In genomic region chr19:2236285-2237050, GRCh38 we compare ENCODE assay signal across 1 cellular context.
TF ChIP-seq lines count a peak whose summit lies in the region.

Gene PLEKHJ1 (minus strand): TSS chr19:2236329. CDS start chr19:2236248, 81 bp downstream.
A gene with protein sequence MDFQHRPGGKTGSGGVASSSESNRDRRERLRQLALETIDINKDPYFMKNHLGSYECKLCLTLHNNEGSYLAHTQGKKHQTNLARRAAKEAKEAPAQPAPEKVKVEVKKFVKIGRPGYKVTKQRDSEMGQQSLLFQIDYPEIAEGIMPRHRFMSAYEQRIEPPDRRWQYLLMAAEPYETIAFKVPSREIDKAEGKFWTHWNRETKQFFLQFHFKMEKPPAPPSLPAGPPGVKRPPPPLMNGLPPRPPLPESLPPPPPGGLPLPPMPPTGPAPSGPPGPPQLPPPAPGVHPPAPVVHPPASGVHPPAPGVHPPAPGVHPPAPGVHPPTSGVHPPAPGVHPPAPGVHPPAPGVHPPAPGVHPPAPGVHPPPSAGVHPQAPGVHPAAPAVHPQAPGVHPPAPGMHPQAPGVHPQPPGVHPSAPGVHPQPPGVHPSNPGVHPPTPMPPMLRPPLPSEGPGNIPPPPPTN (plus strand): TSS chr19:2236824. CDS start chr19:2243419, 6,595 bp downstream.

TF ChIP-seq in HepG2, 621 proteins besides CTCF, POLR2A, EP300 and RAD21 (continued from another document and continues in another):
- TF ChIP-seq, protein P1, sequence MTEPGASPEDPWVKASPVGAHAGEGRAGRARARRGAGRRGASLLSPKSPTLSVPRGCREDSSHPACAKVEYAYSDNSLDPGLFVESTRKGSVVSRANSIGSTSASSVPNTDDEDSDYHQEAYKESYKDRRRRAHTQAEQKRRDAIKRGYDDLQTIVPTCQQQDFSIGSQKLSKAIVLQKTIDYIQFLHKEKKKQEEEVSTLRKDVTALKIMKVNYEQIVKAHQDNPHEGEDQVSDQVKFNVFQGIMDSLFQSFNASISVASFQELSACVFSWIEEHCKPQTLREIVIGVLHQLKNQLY (CRISPR knock-in tag; IDR thresholded peaks at IDR 0.05), result peak; percentile 55; the same call in 1 of the 2 replicates
- TF ChIP-seq KLF16 (CRISPR knock-in tag; IDR thresholded peaks at IDR 0.05) (peak in 1 of 2 experiments; percentile 66; a peak in 1 of 4 replicates), ZNF468 (CRISPR knock-in tag; IDR thresholded peaks at IDR 0.05) (no peak), KDM1A (CRISPR knock-in tag; IDR thresholded peaks at IDR 0.05) (no peak), HNRNPK (IDR thresholded peaks at IDR 0.05; ENCODE audit: low read depth, low read length, poor library complexity, severe bottlenecking) (peak; percentile 39), KLF6 (CRISPR knock-in tag; IDR thresholded peaks at IDR 0.05) (peak; percentile 95), ZNF354B (CRISPR knock-in tag; IDR thresholded peaks at IDR 0.05) (peak; percentile 92; the same call in 1 of the 2 replicates), ZFAT (CRISPR knock-in tag; conservative IDR thresholded peaks at IDR 0.05) (peak; percentile 43; the same call in 1 of the 2 replicates), XBP1 (CRISPR knock-in tag; IDR thresholded peaks at IDR 0.05) (no peak), TCF7 (IDR thresholded peaks at IDR 0.05; ENCODE audit: low read depth) (no peak), ZSCAN21 (CRISPR knock-in tag; IDR thresholded peaks at IDR 0.05; ENCODE audit: borderline replicate concordance) (peak; percentile 87), RBAK (CRISPR knock-in tag; IDR thresholded peaks at IDR 0.05) (no peak), DDIT3 (CRISPR knock-in tag; IDR thresholded peaks at IDR 0.05) (no peak), ZNF780A (CRISPR knock-in tag; IDR thresholded peaks at IDR 0.05) (peak; percentile 76), ZNF605 (CRISPR knock-in tag; IDR thresholded peaks at IDR 0.05) (peak; percentile 99), ZNF564 (CRISPR knock-in tag; IDR thresholded peaks at IDR 0.05) (0 out of 2 replicates have a peak, but pooled peaks have one; percentile 19), ZNF574 (CRISPR knock-in tag; IDR thresholded peaks at IDR 0.05) (peak; percentile 89), ZNF674 (CRISPR knock-in tag; IDR thresholded peaks at IDR 0.05; ENCODE audit: low read depth) (no peak), ZNF17 (CRISPR knock-in tag; IDR thresholded peaks at IDR 0.05) (0 out of 2 replicates have a peak, but pooled peaks have one; percentile 77), ZNF775 (CRISPR knock-in tag; IDR thresholded peaks at IDR 0.05; ENCODE audit: borderline replicate concordance) (no peak), ZIK1 (CRISPR knock-in tag; IDR thresholded peaks at IDR 0.05; ENCODE audit: borderline replicate concordance, low read depth) (peak; percentile 99), NR2C2 (CRISPR knock-in tag; IDR thresholded peaks at IDR 0.05; ENCODE audit: borderline replicate concordance) (peak; percentile 100), THYN1 (CRISPR knock-in tag; IDR thresholded peaks at IDR 0.05; ENCODE audit: borderline replicate concordance, low read depth) (peak; percentile 99), CHD2 (IDR thresholded peaks at IDR 0.05; ENCODE audit: low read depth, low read length) (no peak; the same call in 1 of the 2 replicates), ZNF572 (CRISPR knock-in tag; IDR thresholded peaks at IDR 0.05) (no peak; the same call in 1 of the 2 replicates), MAFK (conservative IDR thresholded peaks at IDR 0.05 in 1 of 2, IDR thresholded peaks at IDR 0.05 in 1 of 2; ENCODE audit: low read length in 2 of 2) (0 out of 4 replicates have a peak, but pooled peaks of 1 of the 2 experiments have one; percentile 0), TRIM24 (CRISPR knock-in tag; IDR thresholded peaks at IDR 0.05) (no peak), MTA3 (CRISPR knock-in tag; IDR thresholded peaks at IDR 0.05) (0 out of 2 replicates have a peak, but pooled peaks have one; percentile 50), ZNF205 (CRISPR knock-in tag; IDR thresholded peaks at IDR 0.05) (peak; percentile 91), TAF1 (CRISPR knock-in tag; IDR thresholded peaks at IDR 0.05) (peak; percentile 77), ZNF589 (CRISPR knock-in tag; conservative IDR thresholded peaks at IDR 0.05) (peak; percentile 94; the same call in 1 of the 2 replicates), KAT2B (IDR thresholded peaks at IDR 0.05; ENCODE audit: borderline replicate concordance, low read depth, low read length) (no peak), ZMAT5 (CRISPR knock-in tag; IDR thresholded peaks at IDR 0.05; ENCODE audit: borderline replicate concordance, low read depth) (no peak), PRMT3 (CRISPR knock-in tag; IDR thresholded peaks at IDR 0.05; ENCODE audit: borderline replicate concordance, low read depth) (0 out of 2 replicates have a peak, but pooled peaks have one; percentile 68), PAF1 (CRISPR knock-in tag; IDR thresholded peaks at IDR 0.05) (no peak), DNMT3B (CRISPR knock-in tag; conservative IDR thresholded peaks at IDR 0.05) (peak; percentile 97)
- TF ChIP-seq, protein P2, sequence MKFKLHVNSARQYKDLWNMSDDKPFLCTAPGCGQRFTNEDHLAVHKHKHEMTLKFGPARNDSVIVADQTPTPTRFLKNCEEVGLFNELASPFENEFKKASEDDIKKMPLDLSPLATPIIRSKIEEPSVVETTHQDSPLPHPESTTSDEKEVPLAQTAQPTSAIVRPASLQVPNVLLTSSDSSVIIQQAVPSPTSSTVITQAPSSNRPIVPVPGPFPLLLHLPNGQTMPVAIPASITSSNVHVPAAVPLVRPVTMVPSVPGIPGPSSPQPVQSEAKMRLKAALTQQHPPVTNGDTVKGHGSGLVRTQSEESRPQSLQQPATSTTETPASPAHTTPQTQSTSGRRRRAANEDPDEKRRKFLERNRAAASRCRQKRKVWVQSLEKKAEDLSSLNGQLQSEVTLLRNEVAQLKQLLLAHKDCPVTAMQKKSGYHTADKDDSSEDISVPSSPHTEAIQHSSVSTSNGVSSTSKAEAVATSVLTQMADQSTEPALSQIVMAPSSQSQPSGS (CRISPR knock-in tag; IDR thresholded peaks at IDR 0.05), result peak; percentile 71
- TF ChIP-seq, protein P3, sequence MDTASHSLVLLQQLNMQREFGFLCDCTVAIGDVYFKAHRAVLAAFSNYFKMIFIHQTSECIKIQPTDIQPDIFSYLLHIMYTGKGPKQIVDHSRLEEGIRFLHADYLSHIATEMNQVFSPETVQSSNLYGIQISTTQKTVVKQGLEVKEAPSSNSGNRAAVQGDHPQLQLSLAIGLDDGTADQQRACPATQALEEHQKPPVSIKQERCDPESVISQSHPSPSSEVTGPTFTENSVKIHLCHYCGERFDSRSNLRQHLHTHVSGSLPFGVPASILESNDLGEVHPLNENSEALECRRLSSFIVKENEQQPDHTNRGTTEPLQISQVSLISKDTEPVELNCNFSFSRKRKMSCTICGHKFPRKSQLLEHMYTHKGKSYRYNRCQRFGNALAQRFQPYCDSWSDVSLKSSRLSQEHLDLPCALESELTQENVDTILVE (CRISPR knock-in tag; IDR thresholded peaks at IDR 0.05), result peak; percentile 100
- TF ChIP-seq, protein P4, sequence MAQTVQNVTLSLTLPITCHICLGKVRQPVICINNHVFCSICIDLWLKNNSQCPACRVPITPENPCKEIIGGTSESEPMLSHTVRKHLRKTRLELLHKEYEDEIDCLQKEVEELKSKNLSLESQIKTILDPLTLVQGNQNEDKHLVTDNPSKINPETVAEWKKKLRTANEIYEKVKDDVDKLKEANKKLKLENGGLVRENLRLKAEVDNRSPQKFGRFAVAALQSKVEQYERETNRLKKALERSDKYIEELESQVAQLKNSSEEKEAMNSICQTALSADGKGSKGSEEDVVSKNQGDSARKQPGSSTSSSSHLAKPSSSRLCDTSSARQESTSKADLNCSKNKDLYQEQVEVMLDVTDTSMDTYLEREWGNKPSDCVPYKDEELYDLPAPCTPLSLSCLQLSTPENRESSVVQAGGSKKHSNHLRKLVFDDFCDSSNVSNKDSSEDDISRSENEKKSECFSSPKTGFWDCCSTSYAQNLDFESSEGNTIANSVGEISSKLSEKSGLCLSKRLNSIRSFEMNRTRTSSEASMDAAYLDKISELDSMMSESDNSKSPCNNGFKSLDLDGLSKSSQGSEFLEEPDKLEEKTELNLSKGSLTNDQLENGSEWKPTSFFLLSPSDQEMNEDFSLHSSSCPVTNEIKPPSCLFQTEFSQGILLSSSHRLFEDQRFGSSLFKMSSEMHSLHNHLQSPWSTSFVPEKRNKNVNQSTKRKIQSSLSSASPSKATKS (CRISPR knock-in tag; IDR thresholded peaks at IDR 0.05), result peak; percentile 90
- TF ChIP-seq, protein P5, sequence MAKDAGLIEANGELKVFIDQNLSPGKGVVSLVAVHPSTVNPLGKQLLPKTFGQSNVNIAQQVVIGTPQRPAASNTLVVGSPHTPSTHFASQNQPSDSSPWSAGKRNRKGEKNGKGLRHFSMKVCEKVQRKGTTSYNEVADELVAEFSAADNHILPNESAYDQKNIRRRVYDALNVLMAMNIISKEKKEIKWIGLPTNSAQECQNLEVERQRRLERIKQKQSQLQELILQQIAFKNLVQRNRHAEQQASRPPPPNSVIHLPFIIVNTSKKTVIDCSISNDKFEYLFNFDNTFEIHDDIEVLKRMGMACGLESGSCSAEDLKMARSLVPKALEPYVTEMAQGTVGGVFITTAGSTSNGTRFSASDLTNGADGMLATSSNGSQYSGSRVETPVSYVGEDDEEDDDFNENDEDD (CRISPR knock-in tag; IDR thresholded peaks at IDR 0.05; ENCODE audit: borderline replicate concordance), result peak; percentile 99
- TF ChIP-seq, protein P6, sequence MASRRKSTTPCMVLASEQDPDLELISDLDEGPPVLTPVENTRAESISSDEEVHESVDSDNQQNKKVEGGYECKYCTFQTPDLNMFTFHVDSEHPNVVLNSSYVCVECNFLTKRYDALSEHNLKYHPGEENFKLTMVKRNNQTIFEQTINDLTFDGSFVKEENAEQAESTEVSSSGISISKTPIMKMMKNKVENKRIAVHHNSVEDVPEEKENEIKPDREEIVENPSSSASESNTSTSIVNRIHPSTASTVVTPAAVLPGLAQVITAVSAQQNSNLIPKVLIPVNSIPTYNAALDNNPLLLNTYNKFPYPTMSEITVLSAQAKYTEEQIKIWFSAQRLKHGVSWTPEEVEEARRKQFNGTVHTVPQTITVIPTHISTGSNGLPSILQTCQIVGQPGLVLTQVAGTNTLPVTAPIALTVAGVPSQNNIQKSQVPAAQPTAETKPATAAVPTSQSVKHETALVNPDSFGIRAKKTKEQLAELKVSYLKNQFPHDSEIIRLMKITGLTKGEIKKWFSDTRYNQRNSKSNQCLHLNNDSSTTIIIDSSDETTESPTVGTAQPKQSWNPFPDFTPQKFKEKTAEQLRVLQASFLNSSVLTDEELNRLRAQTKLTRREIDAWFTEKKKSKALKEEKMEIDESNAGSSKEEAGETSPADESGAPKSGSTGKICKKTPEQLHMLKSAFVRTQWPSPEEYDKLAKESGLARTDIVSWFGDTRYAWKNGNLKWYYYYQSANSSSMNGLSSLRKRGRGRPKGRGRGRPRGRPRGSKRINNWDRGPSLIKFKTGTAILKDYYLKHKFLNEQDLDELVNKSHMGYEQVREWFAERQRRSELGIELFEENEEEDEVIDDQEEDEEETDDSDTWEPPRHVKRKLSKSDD (CRISPR knock-in tag; IDR thresholded peaks at IDR 0.05; ENCODE audit: low read depth), result peak; percentile 89
- TF ChIP-seq, protein P7, sequence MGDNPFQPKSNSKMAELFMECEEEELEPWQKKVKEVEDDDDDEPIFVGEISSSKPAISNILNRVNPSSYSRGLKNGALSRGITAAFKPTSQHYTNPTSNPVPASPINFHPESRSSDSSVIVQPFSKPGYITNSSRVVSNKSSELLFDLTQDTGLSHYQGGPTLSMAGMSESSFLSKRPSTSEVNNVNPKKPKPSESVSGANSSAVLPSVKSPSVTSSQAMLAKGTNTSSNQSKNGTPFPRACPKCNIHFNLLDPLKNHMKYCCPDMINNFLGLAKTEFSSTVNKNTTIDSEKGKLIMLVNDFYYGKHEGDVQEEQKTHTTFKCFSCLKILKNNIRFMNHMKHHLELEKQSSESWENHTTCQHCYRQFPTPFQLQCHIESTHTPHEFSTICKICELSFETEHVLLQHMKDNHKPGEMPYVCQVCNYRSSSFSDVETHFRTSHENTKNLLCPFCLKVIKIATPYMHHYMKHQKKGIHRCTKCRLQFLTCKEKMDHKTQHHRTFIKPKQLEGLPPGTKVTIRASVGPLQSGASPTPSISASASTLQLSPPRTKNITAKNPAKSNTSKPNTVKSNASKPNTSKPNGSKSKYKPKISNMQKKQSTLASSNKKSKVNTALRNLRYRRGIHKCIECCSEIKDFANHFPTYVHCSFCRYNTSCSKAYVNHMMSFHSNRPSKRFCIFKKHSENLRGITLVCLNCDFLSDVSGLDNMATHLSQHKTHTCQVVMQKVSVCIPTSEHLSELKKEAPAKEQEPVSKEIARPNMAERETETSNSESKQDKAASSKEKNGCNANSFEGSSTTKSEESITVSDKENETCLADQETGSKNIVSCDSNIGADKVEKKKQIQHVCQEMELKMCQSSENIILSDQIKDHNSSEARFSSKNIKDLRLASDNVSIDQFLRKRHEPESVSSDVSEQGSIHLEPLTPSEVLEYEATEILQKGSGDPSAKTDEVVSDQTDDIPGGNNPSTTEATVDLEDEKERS (CRISPR knock-in tag; IDR thresholded peaks at IDR 0.05), result peak; percentile 96
